Comparison of ENCODE assay signal across 16 cellular contexts in the genomic region with DNA sequence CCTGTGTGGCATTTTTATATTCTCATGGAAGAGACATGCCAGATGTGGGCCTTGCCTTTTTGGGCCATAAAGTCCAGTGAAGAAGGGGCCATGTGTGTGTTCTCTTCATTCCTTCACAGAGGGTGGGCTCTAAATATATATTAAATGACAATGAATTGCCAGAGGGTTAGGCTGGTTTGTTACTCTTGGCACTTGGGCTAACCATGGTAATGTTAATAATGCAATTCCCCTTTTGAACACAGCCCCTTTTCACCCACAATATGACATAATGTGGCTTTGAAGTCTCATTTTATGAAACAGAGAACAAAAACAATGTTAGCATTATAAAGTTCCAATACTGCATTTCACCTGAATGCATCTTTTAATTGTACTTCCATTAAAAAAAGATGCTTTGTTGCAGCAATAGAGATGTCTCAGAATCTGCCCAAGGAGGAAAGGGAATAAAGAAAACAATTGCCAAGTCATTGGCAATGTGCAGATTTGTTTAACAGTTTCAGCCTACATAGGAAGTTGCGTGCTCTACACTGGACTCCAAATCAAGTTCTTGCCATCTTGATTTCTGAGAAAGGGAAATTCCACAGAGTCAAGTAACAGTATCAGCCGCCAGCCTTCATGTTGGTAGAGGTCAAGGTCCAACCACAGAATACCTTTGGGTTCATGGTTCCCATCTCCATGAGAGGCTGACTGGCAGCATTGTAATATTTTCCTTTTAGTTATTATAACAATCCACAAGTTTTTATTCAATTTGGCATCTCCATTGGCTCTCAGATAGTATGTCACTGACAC.
"Had no signal": no experiment of that assay in that cellular context is flagged by ENCODE, and none has a peak within 500 bp of the region (broad histone marks: within the 10 kb centered on the region; RNA-seq: fewer than 3 reads in every experiment).

No MANE protein-coding gene starts in this region.

- H3K27me3 Mint-ChIP-seq: central memory CD8-positive, alpha-beta T cell had no signal

- H3K4me3 Mint-ChIP-seq: activated CD4-positive, alpha-beta T cell treated with anti-CD3 and anti-CD28 coated beads for 36 hours; brain; central memory CD8-positive, alpha-beta T cell; immature natural killer cell; natural killer cell; stimulated activated naive CD8-positive, alpha-beta T cell treated with anti-CD3 and anti-CD28 coated beads, Interleukin-15, Interleukin-2, amounts not matched to agents 100 ng/mL and 50 ng/mL, for 24 hours; T-helper 2 cell treated with Interferon-gamma antibody and Interleukin-4, amounts not matched to agents 5 μg/mL and 100 μg/mL, for 36 hours had no signal

- H3K9me3 Mint-ChIP-seq: activated naive CD4-positive, alpha-beta T cell treated with anti-CD3 and anti-CD28 coated beads, Interleukin-2, amount 50 U/mL, for 72 hours; central memory CD8-positive, alpha-beta T cell; immature natural killer cell; natural killer cell; stimulated activated naive CD8-positive, alpha-beta T cell treated with anti-CD3 and anti-CD28 coated beads, Interleukin-15, Interleukin-2, amounts not matched to agents 100 ng/mL and 50 ng/mL, for 24 hours; T-helper 2 cell treated with Interferon-gamma antibody and Interleukin-4, amounts not matched to agents 5 μg/mL and 100 μg/mL, for 36 hours had no signal

- DNase-seq: activated CD4-positive, alpha-beta T cell treated with anti-CD3 and anti-CD28 coated beads for 36 hours; activated CD4-positive, alpha-beta T cell treated with anti-CD3 and anti-CD28 coated beads, Interleukin-2, amount 50 U/mL, for 48 hours; activated gamma-delta T cell treated with Interleukin-2 at 50 U/mL for 16 hours; immature natural killer cell; mesendoderm; natural killer cell; transverse colon; uterus had no signal

- H3K36me3 ChIP-seq: neutrophil, transverse colon, uterus had no signal

- H3K4me3 ChIP-seq: coronary artery, transverse colon, uterus had no signal

- H3K27ac ChIP-seq: coronary artery, neutrophil, parathyroid adenoma, transverse colon, uterus had no signal

- H3K4me1 ChIP-seq: transverse colon, uterus had no signal

- H3K4me1 Mint-ChIP-seq: activated CD4-positive, alpha-beta T cell treated with anti-CD3 and anti-CD28 coated beads for 36 hours; central memory CD8-positive, alpha-beta T cell; immature natural killer cell; natural killer cell had no signal

- H3K36me3 Mint-ChIP-seq: activated naive CD4-positive, alpha-beta T cell treated with anti-CD3 and anti-CD28 coated beads, Interleukin-2, amount 50 U/mL, for 72 hours; brain; immature natural killer cell; natural killer cell had no signal

- H3K9me3 ChIP-seq: neutrophil, transverse colon, uterus had no signal

- H3K27ac Mint-ChIP-seq: activated CD4-positive, alpha-beta T cell treated with anti-CD3 and anti-CD28 coated beads for 36 hours; activated naive CD4-positive, alpha-beta T cell treated with anti-CD3 and anti-CD28 coated beads, Interleukin-2, amount 50 U/mL, for 72 hours; brain; immature natural killer cell; natural killer cell; stimulated activated naive CD8-positive, alpha-beta T cell treated with anti-CD3 and anti-CD28 coated beads, Interleukin-15, Interleukin-2, amounts not matched to agents 100 ng/mL and 50 ng/mL, for 24 hours; T-helper 2 cell treated with Interferon-gamma antibody and Interleukin-4, amounts not matched to agents 5 μg/mL and 100 μg/mL, for 36 hours had no signal

- H3K27me3 ChIP-seq: neutrophil, transverse colon, uterus had no signal
